ENCODE assay signal across 8 cellular contexts in the genomic region with DNA sequence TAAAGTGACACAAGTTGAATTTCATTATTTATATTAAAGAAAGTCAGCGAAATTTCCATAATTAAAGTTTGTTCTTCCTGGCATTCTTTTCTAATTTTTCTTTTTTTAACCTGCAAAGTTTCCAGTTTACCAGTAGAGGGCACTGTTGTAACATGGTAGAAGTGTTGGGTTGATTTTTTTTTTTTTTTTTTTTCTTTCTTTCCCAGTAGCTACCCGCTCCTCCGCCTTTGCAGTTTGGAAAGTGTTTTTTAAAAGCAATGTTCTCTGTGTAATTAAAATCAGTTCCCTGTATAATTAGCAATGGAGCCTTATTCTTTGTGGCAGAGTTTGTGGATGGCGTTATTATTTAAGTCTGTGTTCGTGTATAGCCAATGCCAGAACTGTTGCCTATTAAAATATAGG. TPM values are rescaled to one million over a fixed set of nuclear protein-coding genes. Genes with fewer than 3 reads are reported as not detected.
DNase-seq lines count a peak whose midpoint lies in the region; ATAC-seq and TF ChIP-seq lines count a peak whose summit lies in the region.

No MANE protein-coding gene starts in this region.

- no peaks in the 10 kb centered on the region for H3K27me3 Mint-ChIP-seq in Caco-2 (ENCODE audit: insufficient read depth, unreplicated experiment)

- H3K9me3 ChIP-seq in Caco-2 = no peaks in the 10 kb centered on the region
- H3K9me3 ChIP-seq in esophagus squamous epithelium = no peaks in the 10 kb centered on the region
- no peaks in the 10 kb centered on the region for H3K9me3 ChIP-seq in parathyroid adenoma (ENCODE audit: control insufficient read depth, low read length)
- no peaks in the 10 kb centered on the region for H3K9me3 ChIP-seq in WERI-Rb-1 (ENCODE audit: severe bottlenecking)

- peak overlapping the region; percentile 66 for H3K4me3 Mint-ChIP-seq in Caco-2 (ENCODE audit: unreplicated experiment)

- 8 to 15% methylated on average over 5 of the region's 5 CpGs for WGBS in esophagus squamous epithelium, 2 donors

- peaks cover 7% of the 10 kb centered on the region for H3K36me3 Mint-ChIP-seq in Caco-2 (ENCODE audit: insufficient read depth, unreplicated experiment)

- peaks cover 26% of the 10 kb centered on the region for H3K4me1 ChIP-seq in Caco-2
- peaks cover 0 to 4% (median 0%) of the 10 kb centered on the region in 3 donors for H3K4me1 ChIP-seq in esophagus squamous epithelium
- H3K4me1 ChIP-seq in parathyroid adenoma = no peaks in the 10 kb centered on the region

- intact Hi-C loops in Caco-2 (cut with micrococcal nuclease; ENCODE audit: unreplicated experiment) (loop anchor here (10.0 kb wide), 4 partner anchors 347 to 1433 kb away; no protein-coding TSS in a partner anchor), esophagus squamous epithelium (cut with DNase I) (loop anchor here (10.0 kb wide), 2 partner anchors 1343 to 1433 kb away; no protein-coding TSS in a partner anchor)

- H3K4me2 ChIP-seq in parathyroid adenoma (ENCODE audit: low read length) = peak overlapping the region; percentile 65

- H3K79me2 ChIP-seq in parathyroid adenoma = peaks cover 6% of the 10 kb centered on the region

- peak in 1 of 2 experiments; percentile 21 for DNase-seq in Caco-2
- DNase-seq in H7 = peak; percentile 22
- DNase-seq in SW480 (ENCODE audit: low spot score) = peak; percentile 18
- no peak for DNase-seq in esophagus squamous epithelium (lab: John Stamatoyannopoulos, UW)
- DNase-seq in WERI-Rb-1 = no peak

- no peaks in the 10 kb centered on the region for H3K9me3 Mint-ChIP-seq in Caco-2 (ENCODE audit: unreplicated experiment)

- TF ChIP-seq POLR2A in esophagus squamous epithelium (IDR thresholded peaks at IDR 0.05) = no peak

- no TSS peak for BruUV-seq in Caco-2 (replicated peaks; lab: Mats Ljungman, UMichigan)

- no peak overlapping the region for H3K27ac ChIP-seq in esophagus squamous epithelium
- no peak overlapping the region for H3K27ac ChIP-seq in parathyroid adenoma
- H3K27ac ChIP-seq in WERI-Rb-1 = no peak overlapping the region

- H3K36me3 ChIP-seq in Caco-2 (ENCODE audit: control insufficient read depth, insufficient read depth, low read length) = no peaks in the 10 kb centered on the region; the same call in 1 of the 2 replicates
- H3K36me3 ChIP-seq in H7 (replicated peaks; ENCODE audit: control insufficient read depth, insufficient read depth, low read length) = no peaks in the 10 kb centered on the region
- H3K36me3 ChIP-seq in esophagus squamous epithelium = no peaks in the 10 kb centered on the region
- H3K36me3 ChIP-seq in parathyroid adenoma (ENCODE audit: control insufficient read depth, insufficient read depth, low read length) = no peaks in the 10 kb centered on the region
- no peaks in the 10 kb centered on the region for H3K36me3 ChIP-seq in WERI-Rb-1

- H3K9ac ChIP-seq in parathyroid adenoma = no peak overlapping the region

- peak overlapping the region; percentile 25 for H3K4me3 ChIP-seq in Caco-2 (ENCODE audit: low read depth, low read length)
- H3K4me3 ChIP-seq in H7 (ENCODE audit: insufficient read depth, low read depth, low read length) = no peak overlapping the region
- H3K4me3 ChIP-seq in esophagus squamous epithelium = peak overlapping the region in 3 of 4 donors; percentile 25 to 47 (median 27)
- peak overlapping the region; percentile 43 for H3K4me3 ChIP-seq in parathyroid adenoma (ENCODE audit: low read depth, low read length)
- no peak overlapping the region for H3K4me3 ChIP-seq in WERI-Rb-1 (ENCODE audit: low read depth, low read length)

- ATAC-seq in GM18502 (IDR thresholded peaks at IDR 0.05; ENCODE audit: poor library complexity, unreplicated experiment) (no peak), GM21390 (IDR thresholded peaks at IDR 0.05; ENCODE audit: unreplicated experiment) (no peak)

- no peak overlapping the region for H3K27ac Mint-ChIP-seq in Caco-2 (ENCODE audit: unreplicated experiment)

- CTCF ChIA-PET in Caco-2 (lab: Charles Lee) = interaction anchor here (0.5 to 1.5 kb wide), 31 partner anchors 12 to 1428 kb away, joined by 3 to 9 read pairs (median 3); no protein-coding TSS in a partner anchor

- peak overlapping the region; percentile 24 for H2AFZ ChIP-seq in parathyroid adenoma

- POLR2A ChIA-PET in Caco-2 (lab: Charles Lee) = interaction anchor here (0.6 kb wide), 3 partner anchors 270 to 870 kb away, joined by 4 to 6 read pairs (median 6); no protein-coding TSS in a partner anchor

- H3K27me3 ChIP-seq in Caco-2 (replicated peaks; ENCODE audit: control insufficient read depth, insufficient read depth, low read length) = no peaks in the 10 kb centered on the region
- H3K27me3 ChIP-seq in H7 (ENCODE audit: control insufficient read depth, insufficient read depth, low read length) = no peaks in the 10 kb centered on the region
- H3K27me3 ChIP-seq in esophagus squamous epithelium = no peaks in the 10 kb centered on the region
- no peaks in the 10 kb centered on the region for H3K27me3 ChIP-seq in parathyroid adenoma (ENCODE audit: control insufficient read depth, insufficient read depth, low read length)
- H3K27me3 ChIP-seq in WERI-Rb-1 (ENCODE audit: insufficient read depth, low read depth, severe bottlenecking) = no peaks in the 10 kb centered on the region

- H3K4me1 Mint-ChIP-seq in Caco-2 (ENCODE audit: low read depth, unreplicated experiment) = peaks cover 11% of the 10 kb centered on the region

- TF ChIP-seq CTCF in Caco-2 (IDR thresholded peaks at IDR 0.05; ENCODE audit: insufficient read depth in 1 of 2, low read depth in 1 of 2, low read length in 1 of 2, severe bottlenecking in 1 of 2, unreplicated experiment in 1 of 2) = peak; percentile 83
- peak; percentile 27 to 77 (median 67) for TF ChIP-seq CTCF in esophagus squamous epithelium (IDR thresholded peaks at IDR 0.05)
- peak; percentile 87 for TF ChIP-seq CTCF in parathyroid adenoma (IDR thresholded peaks at IDR 0.05)
- no peak for TF ChIP-seq CTCF in WERI-Rb-1 (IDR thresholded peaks at IDR 0.05; ENCODE audit: low read depth, low read length)

RNA-seq across cellular contexts. Expression of a gene that starts 53.7 kb away (rescaled TPM):
- total RNA-seq in Caco-2 (2022) (28.9 and 30.6 TPM in 2 replicates), esophagus squamous epithelium (1 to 10 TPM; 2.6 to 5.1 (median 3.6) TPM)
- total RNA-seq in H7 (2014; rRNA removed; shearing (Covaris generic)) = 1.5 and 2.7 TPM in 2 replicates

Comparison
In these comparisons a context has a peak if more than half of its experiments do, and no peak if none do; other contexts are left out.
1. DNase-seq: peak in H7 (single experiment) and SW480 (single experiment); none in esophagus squamous epithelium (single experiment) and WERI-Rb-1 (single experiment).
2. H3K4me3 ChIP-seq: peak in Caco-2 (single experiment), esophagus squamous epithelium (3 of 4) and parathyroid adenoma (single experiment); none in H7 (single experiment) and WERI-Rb-1 (single experiment).